ENCODE assay signal across 16 cellular contexts in genomic region chr16:10936585-10936984, GRCh38. TPM values are rescaled to one million over a fixed set of nuclear protein-coding genes. Genes with fewer than 3 reads are reported as not detected.
DNase-seq lines count a peak whose midpoint lies in the region; ATAC-seq and TF ChIP-seq lines count a peak whose summit lies in the region.
"Had no signal": no experiment of that assay in that cellular context is flagged by ENCODE, and none has a peak within 500 bp of the region (broad histone marks: within the 10 kb centered on the region; RNA-seq: fewer than 3 reads in every experiment).

No MANE protein-coding gene starts in this region.

- intact Hi-C loops in spleen (cut with DNase I; ENCODE audit: low total_unique reads) = no loop called here
- intact Hi-C loops in PC-3 (cut with micrococcal nuclease) = no loop called here

- ATAC-seq in activated T-cell treated with anti-CD3 and anti-CD28 coated beads, Interleukin-2, amount 50 U/mL, for 72 hours (replicated peaks in 1 of 2) = no peak
- no peak for ATAC-seq in effector memory CD8-positive, alpha-beta T cell (replicated peaks)
- no peak for ATAC-seq in PC-3
- ATAC-seq: activated CD4-positive, alpha-beta T cell treated with anti-CD3 and anti-CD28 coated beads for 36 hours had no signal

- no peak for TF ChIP-seq POLR2A in spleen (IDR thresholded peaks at IDR 0.05)

- H3K4me2 ChIP-seq in Loucy (ENCODE audit: low read depth, low read length, poor library complexity, severe bottlenecking) (peak overlapping the region; percentile 87), PC-3 (ENCODE audit: low read length) (no peak overlapping the region)

- H3K9me2 ChIP-seq in Loucy (replicated peaks; ENCODE audit: low read depth, low read length) (no peaks in the 10 kb centered on the region), PC-3 (replicated peaks; ENCODE audit: low read length) (no peaks in the 10 kb centered on the region)

- H3K27ac Mint-ChIP-seq in activated T-cell treated with anti-CD3 and anti-CD28 coated beads, Interleukin-2, amount 50 U/mL, for 72 hours = peak overlapping the region; percentile 32
- peak overlapping the region in 1 of 2 donors; percentile 69 for H3K27ac Mint-ChIP-seq in effector memory CD8-positive, alpha-beta T cell
- no peak overlapping the region for H3K27ac Mint-ChIP-seq in mesothelial cell of epicardium

- H3K4me1 ChIP-seq in Loucy (ENCODE audit: insufficient read depth, low read length, poor library complexity, severe bottlenecking) (peaks cover 38% of the 10 kb centered on the region), spleen (peaks cover 72 to 100% (median 89%) of the 10 kb centered on the region in 6 donors), PC-3 (ENCODE audit: insufficient read depth, low read length) (peaks cover 14% of the 10 kb centered on the region)

- H2AFZ ChIP-seq in Loucy (ENCODE audit: low read length) (no peak overlapping the region), PC-3 (ENCODE audit: low read length) (no peak overlapping the region)

- no peaks in the 10 kb centered on the region for H3K27me3 ChIP-seq in Loucy (ENCODE audit: insufficient read depth, low read length, poor library complexity, severe bottlenecking)
- H3K27me3 ChIP-seq in spleen (replicated peaks in 1 of 7) = no peaks in the 10 kb centered on the region
- H3K27me3 ChIP-seq in PC-3 (ENCODE audit: low read length) = no peaks in the 10 kb centered on the region
- H3K27me3 ChIP-seq: tibial nerve had no signal

- POLR2A ChIA-PET in PC-3 (lab: Charles Lee; ENCODE audit: unreplicated experiment) = no interaction called here

- H3F3A ChIP-seq in Loucy (ENCODE audit: low read depth) (no peaks in the 10 kb centered on the region), PC-3 (ENCODE audit: low read length, unreplicated experiment) (no peaks in the 10 kb centered on the region)

- peaks cover 10% of the 10 kb centered on the region for H4K20me1 ChIP-seq in Loucy (ENCODE audit: insufficient read depth, low read length, poor library complexity, severe bottlenecking)
- peaks cover 17% of the 10 kb centered on the region; the same call in 1 of the 2 replicates for H4K20me1 ChIP-seq in PC-3 (ENCODE audit: low read length)

- no peak overlapping the region for H3K9ac ChIP-seq in Loucy (ENCODE audit: low read depth, low read length, poor library complexity, severe bottlenecking)
- no peak overlapping the region for H3K9ac ChIP-seq in PC-3 (ENCODE audit: low read length)

- H3K4me1 Mint-ChIP-seq in activated T-cell treated with anti-CD3 and anti-CD28 coated beads, Interleukin-2, amount 50 U/mL, for 72 hours (ENCODE audit: low read depth) = peaks cover 80% of the 10 kb centered on the region
- H3K4me1 Mint-ChIP-seq in effector memory CD8-positive, alpha-beta T cell (ENCODE audit: low read depth in 2 of 2) = peaks cover 67 to 72% of the 10 kb centered on the region in 2 donors
- peaks cover 35% of the 10 kb centered on the region for H3K4me1 Mint-ChIP-seq in mesothelial cell of epicardium

- H3K36me3 ChIP-seq in Loucy (ENCODE audit: insufficient read depth, low read length) = no peaks in the 10 kb centered on the region
- peaks cover 0 to 34% (median 2%) of the 10 kb centered on the region in 6 donors for H3K36me3 ChIP-seq in spleen
- no peaks in the 10 kb centered on the region for H3K36me3 ChIP-seq in PC-3 (ENCODE audit: low read depth, low read length)

- WGBS in spleen, 5 donors = 36 to 52% (median 46%) methylated on average over 6 of the region's 6 CpGs

- peak overlapping the region; percentile 46 to 92 (median 80) for H3K27ac ChIP-seq in spleen
- H3K27ac ChIP-seq in PC-3 (ENCODE audit: low read length) = no peak overlapping the region

- H3K4me3 ChIP-seq in Loucy (ENCODE audit: low read length, poor library complexity, severe bottlenecking) (peak overlapping the region; percentile 25), spleen (peak overlapping the region in 1 of 8 donors; percentile 80), PC-3 (ENCODE audit: low read length) (no peak overlapping the region)

- no peaks in the 10 kb centered on the region for H3K9me3 Mint-ChIP-seq in activated T-cell treated with anti-CD3 and anti-CD28 coated beads, Interleukin-2, amount 50 U/mL, for 72 hours
- H3K9me3 Mint-ChIP-seq in effector memory CD8-positive, alpha-beta T cell = no peaks in the 10 kb centered on the region
- H3K9me3 Mint-ChIP-seq in mesothelial cell of epicardium = no peaks in the 10 kb centered on the region
- H3K9me3 Mint-ChIP-seq: activated T-cell treated with anti-CD3 and anti-CD28 coated beads, Interleukin-2, amount 50 U/mL, for 24 hours had no signal

- H3K9me3 ChIP-seq in Loucy (ENCODE audit: insufficient read depth, low read depth, low read length) (no peaks in the 10 kb centered on the region), spleen (no peaks in the 10 kb centered on the region), PC-3 (ENCODE audit: low read length) (no peaks in the 10 kb centered on the region)
- H3K9me3 ChIP-seq: tibial nerve had no signal

- H3K4me3 Mint-ChIP-seq in activated T-cell treated with anti-CD3 and anti-CD28 coated beads, Interleukin-2, amount 50 U/mL, for 72 hours = peak overlapping the region; percentile 15 to 88
- peak overlapping the region; percentile 80 to 96 for H3K4me3 Mint-ChIP-seq in effector memory CD8-positive, alpha-beta T cell
- no peak overlapping the region for H3K4me3 Mint-ChIP-seq in mesothelial cell of epicardium

- no TSS peak for BruUV-seq in PC-3 (replicated peaks; lab: Mats Ljungman, UMichigan)

- DNase-seq in activated T-cell treated with anti-CD3 and anti-CD28 coated beads, Interleukin-2, amount 50 U/mL, for 72 hours = no peak
- DNase-seq in activated T-cell treated with anti-CD3 and anti-CD28 coated beads for 4 hours (no peak), spleen (peak; percentile 66), mesothelial cell of epicardium (ENCODE audit: low spot score in 2 of 2, unreplicated experiment in 2 of 2) (no peak), PC-3 (no peak), NCI-H1930 (lab: John Stamatoyannopoulos, UW) (no peak)
- DNase-seq in effector memory CD8-positive, alpha-beta T cell = no peak
- DNase-seq: activated CD4-positive, alpha-beta T cell treated with anti-CD3 and anti-CD28 coated beads for 36 hours; activated T-cell treated with anti-CD3 and anti-CD28 coated beads, Interleukin-2, amount 50 U/mL, for 24 hours; erythroblast; islet precursor cell; NCI-H2029 treated with DMSO at 0.1 percent for 48 hours; NCI-H526; stimulated activated CD4-positive, alpha-beta T cell treated with anti-CD3 and anti-CD28 coated beads, Interleukin-15, amount 100 ng/mL, for 24 hours had no signal

- TF ChIP-seq CTCF in Loucy (conservative IDR thresholded peaks at IDR 0.05; ENCODE audit: low read length) = no peak
- no peak for TF ChIP-seq CTCF in spleen (IDR thresholded peaks at IDR 0.05 in 8 of 11, conservative IDR thresholded peaks at IDR 0.05 in 3 of 11)
- no peak for TF ChIP-seq CTCF in mesothelial cell of epicardium (IDR thresholded peaks at IDR 0.05; ENCODE audit: unreplicated experiment)
- TF ChIP-seq CTCF in PC-3 (conservative IDR thresholded peaks at IDR 0.05; ENCODE audit: low read depth, low read length) = no peak

- H3K79me2 ChIP-seq in Loucy (ENCODE audit: insufficient read depth, low read length) (peaks cover 14% of the 10 kb centered on the region; the same call in 1 of the 2 replicates), PC-3 (ENCODE audit: low read length) (peaks cover 64% of the 10 kb centered on the region)

- CTCF ChIA-PET in PC-3 (lab: Charles Lee) = interaction anchor here (0.6 kb wide), 1 partner anchor 192 kb away, joined by 3 read pairs; no protein-coding TSS in a partner anchor

- peaks cover 4 to 9% of the 10 kb centered on the region in 2 donors for H3K36me3 Mint-ChIP-seq in activated T-cell treated with anti-CD3 and anti-CD28 coated beads, Interleukin-2, amount 50 U/mL, for 72 hours (ENCODE audit: insufficient read depth in 2 of 2)
- peaks cover 8% of the 10 kb centered on the region for H3K36me3 Mint-ChIP-seq in effector memory CD8-positive, alpha-beta T cell (ENCODE audit: insufficient read depth)
- no peaks in the 10 kb centered on the region for H3K36me3 Mint-ChIP-seq in mesothelial cell of epicardium

- no peaks in the 10 kb centered on the region for H3K27me3 Mint-ChIP-seq in activated T-cell treated with anti-CD3 and anti-CD28 coated beads, Interleukin-2, amount 50 U/mL, for 72 hours (ENCODE audit: low read depth)
- H3K27me3 Mint-ChIP-seq in effector memory CD8-positive, alpha-beta T cell = no peaks in the 10 kb centered on the region
- H3K27me3 Mint-ChIP-seq in mesothelial cell of epicardium (ENCODE audit: low read depth) = no peaks in the 10 kb centered on the region
- H3K27me3 Mint-ChIP-seq: activated CD4-positive, alpha-beta T cell treated with anti-CD3 and anti-CD28 coated beads for 36 hours; activated T-cell treated with anti-CD3 and anti-CD28 coated beads, Interleukin-2, amount 50 U/mL, for 24 hours had no signal

RNA-seq across cellular contexts. Expression of gene DEXI, which starts 5.7 kb away (rescaled TPM):
- 10 to 100 TPM; 24.4 to 26.7 TPM for total RNA-seq in activated T-cell treated with anti-CD3 and anti-CD28 coated beads, Interleukin-2, amount 50 U/mL, for 72 hours
- total RNA-seq in spleen (10 to 100 TPM; 25.4 to 81.5 (median 36.8) TPM), mesothelial cell of epicardium (31.2 to 33.0 TPM (median 31.5 TPM) in 3 replicates), PC-3 (2014; rRNA removed) (36.1 and 43.2 TPM in 2 replicates)
- 10 to 100 TPM; 14.9 to 29.0 (median 21.5) TPM for polyA plus RNA-seq in spleen

RNA-seq across cellular contexts. Expression of gene CLEC16A, which starts 7.8 kb away (rescaled TPM):
- total RNA-seq in activated T-cell treated with anti-CD3 and anti-CD28 coated beads, Interleukin-2, amount 50 U/mL, for 72 hours = 10 to 100 TPM; 29.9 to 32.3 TPM
- total RNA-seq in spleen (10 to 100 TPM; 32.1 to 54.6 (median 43.8) TPM), mesothelial cell of epicardium (40.5 to 44.9 TPM (median 43.3 TPM) in 3 replicates), PC-3 (2014; rRNA removed) (9.5 and 14.6 TPM in 2 replicates)
- polyA plus RNA-seq in spleen = 10 to 100 TPM in 1 of 3 donors, 1 to 10 TPM in 2; 7.3 to 15.9 (median 8.2) TPM

RNA-seq across cellular contexts. Expression of gene CIITA, which starts 59.6 kb away (rescaled TPM):
- 1 to 10 TPM; 3.1 to 7.2 TPM for total RNA-seq in activated T-cell treated with anti-CD3 and anti-CD28 coated beads, Interleukin-2, amount 50 U/mL, for 72 hours
- total RNA-seq in spleen (100 to 1,000 TPM in 6 of 7 donors, 10 to 100 TPM in 1; 88.0 to 179 (median 143) TPM), mesothelial cell of epicardium (0.20 TPM in 2 of 3 replicates, not detected in the other), PC-3 (2014; rRNA removed) (not detected in 2 replicates)
- 10 to 100 TPM; 67.0 to 93.6 (median 81.8) TPM for polyA plus RNA-seq in spleen

Comparison
In these comparisons a context has a peak if more than half of its experiments do, and no peak if none do; other contexts are left out.
1. RNA of gene CIITA, which starts 59.6 kb away (total RNA-seq): 88.0 to 179 TPM in spleen; 3.1 to 7.2 TPM in activated T-cell treated with anti-CD3 and anti-CD28 coated beads, Interleukin-2, amount 50 U/mL, for 72 hours, 0.20 TPM in mesothelial cell of epicardium and not detected in PC-3; every median in the first group is over 10 times any median in the second.